In the genomic region with DNA sequence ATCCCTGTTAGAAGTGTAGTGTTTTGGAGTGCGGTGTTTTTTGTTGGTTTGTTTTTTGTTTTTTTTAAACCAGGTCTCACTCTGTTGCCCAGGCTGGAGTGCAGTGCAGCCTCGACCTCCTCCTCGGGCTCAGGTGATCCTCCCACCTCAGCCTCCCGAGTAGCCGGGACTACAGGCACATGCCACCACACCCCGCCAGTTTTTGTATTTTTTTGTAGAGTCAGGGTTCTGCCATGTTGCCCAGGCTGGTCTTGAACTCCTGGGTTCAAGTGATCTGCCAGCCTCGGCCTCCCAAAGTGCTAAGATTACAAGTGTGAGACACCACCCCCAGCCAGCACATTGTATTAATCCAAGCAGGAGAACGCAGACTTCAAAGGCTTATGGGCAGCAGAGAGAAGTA, we compare ENCODE assay signal across 12 cellular contexts. TPM values are rescaled to one million over a fixed set of nuclear protein-coding genes. Genes with fewer than 3 reads are reported as not detected.
DNase-seq lines count a peak whose midpoint lies in the region; ATAC-seq and TF ChIP-seq lines count a peak whose summit lies in the region.
"Had no signal": no experiment of that assay in that cellular context is flagged by ENCODE, and none has a peak within 500 bp of the region (broad histone marks: within the 10 kb centered on the region; RNA-seq: fewer than 3 reads in every experiment).

No MANE protein-coding gene starts in this region.

- H3K27ac Mint-ChIP-seq in T-helper 1 cell treated with Interleukin-12 subunit alpha and Interleukin-12 subunit beta and Interleukin-4 antibody, amounts not matched to agents 30 μg/mL and 1 μg/mL, for 36 hours: no peak overlapping the region
- H3K27ac Mint-ChIP-seq in brain: peak overlapping the region in 4 of 5 experiments; percentile 39 to 92 (median 81)

- peak overlapping the region; percentile 59 for H3K4me3 Mint-ChIP-seq in T-helper 1 cell treated with Interleukin-12 subunit alpha and Interleukin-12 subunit beta and Interleukin-4 antibody, amounts not matched to agents 30 μg/mL and 1 μg/mL, for 36 hours
- H3K4me3 Mint-ChIP-seq in brain: peak overlapping the region; percentile 80 to 97 (median 87)

- H3K9me3 Mint-ChIP-seq in T-helper 1 cell treated with Interleukin-12 subunit alpha and Interleukin-12 subunit beta and Interleukin-4 antibody, amounts not matched to agents 30 μg/mL and 1 μg/mL, for 36 hours: no peaks in the 10 kb centered on the region
- peaks cover 0 to 2% (median 0%) of the 10 kb centered on the region in 5 experiments for H3K9me3 Mint-ChIP-seq in brain

- ATAC-seq in HG03520 (IDR thresholded peaks at IDR 0.05; ENCODE audit: unreplicated experiment): no peak
- ATAC-seq: left lobe of liver, upper lobe of right lung had no signal

- H3K9ac ChIP-seq in MM.1S (ENCODE audit: low read length): no peak overlapping the region

- 0 out of 2 replicates have a peak, but pooled peaks cover 2% of the 10 kb centered on the region for H4K20me1 ChIP-seq in MM.1S (ENCODE audit: insufficient read depth, low read length)
- H4K20me1 ChIP-seq in osteoblast (ENCODE audit: insufficient read depth, low read length): peaks cover 20% of the 10 kb centered on the region

- peaks cover 3% of the 10 kb centered on the region for H3K27me3 Mint-ChIP-seq in T-helper 1 cell treated with Interleukin-12 subunit alpha and Interleukin-12 subunit beta and Interleukin-4 antibody, amounts not matched to agents 30 μg/mL and 1 μg/mL, for 36 hours (ENCODE audit: low read depth)
- peaks cover 18% of the 10 kb centered on the region for H3K27me3 Mint-ChIP-seq in brain

- H3K4me1 Mint-ChIP-seq in T-helper 1 cell treated with Interleukin-12 subunit alpha and Interleukin-12 subunit beta and Interleukin-4 antibody, amounts not matched to agents 30 μg/mL and 1 μg/mL, for 36 hours (ENCODE audit: low read depth): peaks cover 35% of the 10 kb centered on the region
- H3K4me1 Mint-ChIP-seq in brain: peaks cover 38% of the 10 kb centered on the region

- peak overlapping the region; percentile 60; the same call in 1 of the 2 replicates for H3K4me3 ChIP-seq in MM.1S (ENCODE audit: low read length)
- no peak overlapping the region for H3K4me3 ChIP-seq in osteoblast (ENCODE audit: insufficient read depth, low read length)

- no peaks in the 10 kb centered on the region for H3F3A ChIP-seq in MM.1S (ENCODE audit: insufficient read depth, low read length)

- peaks cover 37% of the 10 kb centered on the region for H3K79me2 ChIP-seq in MM.1S (ENCODE audit: low read length)
- peaks cover 38% of the 10 kb centered on the region for H3K79me2 ChIP-seq in osteoblast (ENCODE audit: insufficient read depth, low read length)

- peak overlapping the region; percentile 92; the same call in 1 of the 2 replicates for H3K4me2 ChIP-seq in MM.1S (ENCODE audit: low read depth, low read length)
- peak overlapping the region; percentile 85 for H3K4me2 ChIP-seq in osteoblast (ENCODE audit: insufficient read depth, low read length)

- TF ChIP-seq CTCF in MM.1S (IDR thresholded peaks at IDR 0.05; ENCODE audit: low read length): no peak
- no peak for TF ChIP-seq CTCF in brain (conservative IDR thresholded peaks at IDR 0.05)
- TF ChIP-seq CTCF in osteoblast (IDR thresholded peaks at IDR 0.05; ENCODE audit: extremely low read depth, low read depth, low read length): no peak

- peaks cover 29% of the 10 kb centered on the region for H3K4me1 ChIP-seq in MM.1S (ENCODE audit: low read length)
- H3K4me1 ChIP-seq in osteoblast (ENCODE audit: insufficient read depth, low read length): peaks cover 32% of the 10 kb centered on the region

- H3K9me3 ChIP-seq in MM.1S (replicated peaks; ENCODE audit: insufficient read depth, low read length) (no peaks in the 10 kb centered on the region), osteoblast (ENCODE audit: low read depth, low read length) (no peaks in the 10 kb centered on the region)
- H3K9me3 ChIP-seq: SJSA1, upper lobe of right lung had no signal

- peaks cover 21% of the 10 kb centered on the region for H3K36me3 Mint-ChIP-seq in T-helper 1 cell treated with Interleukin-12 subunit alpha and Interleukin-12 subunit beta and Interleukin-4 antibody, amounts not matched to agents 30 μg/mL and 1 μg/mL, for 36 hours (ENCODE audit: low read depth)
- peaks cover 15% of the 10 kb centered on the region for H3K36me3 Mint-ChIP-seq in brain

- H3K27me3 ChIP-seq in MM.1S (replicated peaks; ENCODE audit: insufficient read depth, low read length): no peaks in the 10 kb centered on the region
- H3K27me3 ChIP-seq in osteoblast (ENCODE audit: insufficient read depth, low read length): no peaks in the 10 kb centered on the region
- H3K27me3 ChIP-seq: SJSA1, upper lobe of right lung had no signal

- no peaks in the 10 kb centered on the region for H3K9me2 ChIP-seq in MM.1S (replicated peaks; ENCODE audit: insufficient read depth, low read length)

- H2AFZ ChIP-seq in MM.1S (ENCODE audit: low read length): no peak overlapping the region
- H2AFZ ChIP-seq in osteoblast (ENCODE audit: low read length): peak overlapping the region; percentile 89

- H3K36me3 ChIP-seq in MM.1S (replicated peaks; ENCODE audit: insufficient read depth, low read length) (peaks cover 3% of the 10 kb centered on the region; the same call in 1 of the 2 replicates), osteoblast (ENCODE audit: insufficient read depth, low read length) (no peaks in the 10 kb centered on the region)
- H3K36me3 ChIP-seq: upper lobe of right lung had no signal

- H3K27ac ChIP-seq in MM.1S (ENCODE audit: low read length) (no peak overlapping the region), osteoblast (ENCODE audit: low read depth, low read length) (no peak overlapping the region)
- H3K27ac ChIP-seq: SJSA1 had no signal

- DNase-seq in T-helper 1 cell (no peak), MM.1S (no peak), osteoblast (ENCODE audit: insufficient read length, low spot score, missing footprints) (no peak), anterior cingulate cortex (lab: John Stamatoyannopoulos, UW) (no peak), CD1c-positive myeloid dendritic cell (ENCODE audit: extremely low spot score) (no peak)
- DNase-seq: NCI-H226, upper lobe of right lung had no signal

RNA-seq across cellular contexts. Expression of a gene that starts 1.3 kb away (rescaled TPM):
- polyA plus RNA-seq in brain (ENCODE audit: insufficient read depth, low read depth, low replicate concordance): 57.7 TPM
- total RNA-seq in osteoblast: 9.4 and 10.5 TPM in 2 replicates
